Comparison of ENCODE assay signal across 1 cellular context in genomic region chr3:167456157-167456799, GRCh38.
TF ChIP-seq lines count a peak whose summit lies in the region.

No MANE protein-coding gene starts in this region.

TF ChIP-seq in H1, 55 proteins besides CTCF, POLR2A, EP300 and RAD21 (continued from another document):
- TF ChIP-seq TCF12 (IDR thresholded peaks at IDR 0.05; ENCODE audit: low read depth, low read length): no peak
- no peak for TF ChIP-seq KDM5A (IDR thresholded peaks at IDR 0.05; ENCODE audit: low read length)
- no peak for TF ChIP-seq SP4 (IDR thresholded peaks at IDR 0.05; ENCODE audit: low read length)
- TF ChIP-seq EGR1 (IDR thresholded peaks at IDR 0.05; ENCODE audit: borderline replicate concordance, low read depth, low read length): no peak
- TF ChIP-seq CHD2 (IDR thresholded peaks at IDR 0.05; ENCODE audit: low read length): no peak
